ENCODE assay signal across 2 cellular contexts in genomic region chr5:12691330-12691729, GRCh38.
TF ChIP-seq lines count a peak whose summit lies in the region.

No MANE protein-coding gene starts in this region.

TF ChIP-seq in WTC11, 78 proteins besides CTCF, POLR2A, EP300 and RAD21:
- TF ChIP-seq FOXK1 (CRISPR knock-in tag; IDR thresholded peaks at IDR 0.05): no peak
- no peak for TF ChIP-seq ZNF317 (CRISPR knock-in tag; IDR thresholded peaks at IDR 0.05; ENCODE audit: borderline replicate concordance, low read depth)
- no peak for TF ChIP-seq SOX15 (CRISPR knock-in tag; IDR thresholded peaks at IDR 0.05)
- TF ChIP-seq MYBL2 (CRISPR knock-in tag; IDR thresholded peaks at IDR 0.05): no peak
- TF ChIP-seq PRRX2 (CRISPR knock-in tag; IDR thresholded peaks at IDR 0.05): no peak
- TF ChIP-seq NR3C1 (CRISPR knock-in tag; conservative IDR thresholded peaks at IDR 0.05; ENCODE audit: low read depth): no peak
- no peak for TF ChIP-seq OVOL2 (CRISPR knock-in tag; IDR thresholded peaks at IDR 0.05; ENCODE audit: borderline replicate concordance)
- TF ChIP-seq TCF7 (CRISPR knock-in tag; IDR thresholded peaks at IDR 0.05; ENCODE audit: low read depth): no peak
- TF ChIP-seq E2F1 (CRISPR knock-in tag; IDR thresholded peaks at IDR 0.05): no peak
- no peak for TF ChIP-seq ZNF396 (CRISPR knock-in tag; IDR thresholded peaks at IDR 0.05; ENCODE audit: borderline replicate concordance)
- no peak for TF ChIP-seq ZNF121 (CRISPR knock-in tag; IDR thresholded peaks at IDR 0.05)
- no peak for TF ChIP-seq NR1H2 (CRISPR knock-in tag; IDR thresholded peaks at IDR 0.05)
- no peak for TF ChIP-seq SP1 (CRISPR knock-in tag; conservative IDR thresholded peaks at IDR 0.05)

TF ChIP-seq in GM12891, 5 proteins besides CTCF, POLR2A, EP300 and RAD21:
- TF ChIP-seq PAX5 (IDR thresholded peaks at IDR 0.05; ENCODE audit: insufficient read depth, low read length, severe bottlenecking) (no peak), POLR2AphosphoS5 (IDR thresholded peaks at IDR 0.05; ENCODE audit: low read depth, low read length) (no peak), POU2F2 (IDR thresholded peaks at IDR 0.05; ENCODE audit: low read depth, low read length) (no peak), SPI1 (IDR thresholded peaks at IDR 0.05; ENCODE audit: low read depth, low read length) (no peak), TAF1 (IDR thresholded peaks at IDR 0.05; ENCODE audit: low read depth, low read length) (no peak)
